1 cellular context compared by ENCODE assay signal in genomic region chr12:89351489-89352241, GRCh38.
A peak's percentile ranks its signal among the peaks of the same experiment; 100 is the strongest.
TF ChIP-seq lines count a peak whose summit lies in the region.

No MANE protein-coding gene starts in this region.

TF ChIP-seq in HepG2, 621 proteins besides CTCF, POLR2A, EP300 and RAD21 (continued from another document and continues in another):
- no peak for TF ChIP-seq FUBP1 (CRISPR knock-in tag; IDR thresholded peaks at IDR 0.05; ENCODE audit: borderline replicate concordance)
- no peak for TF ChIP-seq SIN3A (IDR thresholded peaks at IDR 0.05; ENCODE audit: borderline replicate concordance, low read depth, low read length)
- no peak for TF ChIP-seq TRIM22 (IDR thresholded peaks at IDR 0.05)
- TF ChIP-seq SNRNP70 (IDR thresholded peaks at IDR 0.05; ENCODE audit: low read depth, low read length), result no peak
- no peak for TF ChIP-seq ZBTB21 (CRISPR knock-in tag; IDR thresholded peaks at IDR 0.05)
- no peak for TF ChIP-seq SP140L (CRISPR knock-in tag; IDR thresholded peaks at IDR 0.05; ENCODE audit: borderline replicate concordance)
- peak; percentile 14 for TF ChIP-seq HNRNPLL (IDR thresholded peaks at IDR 0.05; ENCODE audit: low read depth, low read length, poor library complexity, severe bottlenecking)
- TF ChIP-seq MAZ (IDR thresholded peaks at IDR 0.05; ENCODE audit: borderline replicate concordance, low read depth, low read length), result no peak
- no peak for TF ChIP-seq MAZ (CRISPR knock-in tag; IDR thresholded peaks at IDR 0.05; ENCODE audit: low read depth)
- no peak for TF ChIP-seq PLRG1 (conservative IDR thresholded peaks at IDR 0.05)
- TF ChIP-seq CREB3 (CRISPR knock-in tag; IDR thresholded peaks at IDR 0.05), result no peak
- TF ChIP-seq KLF9 (CRISPR knock-in tag; IDR thresholded peaks at IDR 0.05; ENCODE audit: low read depth), result no peak
- TF ChIP-seq ZNF275 (CRISPR knock-in tag; IDR thresholded peaks at IDR 0.05; ENCODE audit: borderline replicate concordance), result no peak
- TF ChIP-seq ZNF280B (CRISPR knock-in tag; IDR thresholded peaks at IDR 0.05; ENCODE audit: borderline replicate concordance), result no peak
- TF ChIP-seq NONO (IDR thresholded peaks at IDR 0.05), result no peak
- TF ChIP-seq NONO (CRISPR knock-in tag; conservative IDR thresholded peaks at IDR 0.05), result no peak
- TF ChIP-seq ZMYM2 (CRISPR knock-in tag; IDR thresholded peaks at IDR 0.05), result no peak
- TF ChIP-seq TSC22D2 (CRISPR knock-in tag; IDR thresholded peaks at IDR 0.05; ENCODE audit: borderline replicate concordance), result no peak
- no peak for TF ChIP-seq MAX (IDR thresholded peaks at IDR 0.05)
- TF ChIP-seq BCL3 (CRISPR knock-in tag; IDR thresholded peaks at IDR 0.05), result no peak
- TF ChIP-seq KLF13 (CRISPR knock-in tag; IDR thresholded peaks at IDR 0.05), result no peak
- TF ChIP-seq ZMYM4 (CRISPR knock-in tag; IDR thresholded peaks at IDR 0.05), result peak; percentile 42; the same call in 1 of the 2 replicates
- TF ChIP-seq ELF1 (CRISPR knock-in tag; IDR thresholded peaks at IDR 0.05), result no peak; the same call in 1 of the 2 replicates
- TF ChIP-seq DMAP1 (CRISPR knock-in tag; IDR thresholded peaks at IDR 0.05), result no peak
- no peak for TF ChIP-seq ZBTB40 (IDR thresholded peaks at IDR 0.05)
- no peak; the same call in 1 of the 2 replicates for TF ChIP-seq ZBTB40 (CRISPR knock-in tag; IDR thresholded peaks at IDR 0.05)
- TF ChIP-seq NBN (conservative IDR thresholded peaks at IDR 0.05), result no peak
- TF ChIP-seq TOPORS (CRISPR knock-in tag; IDR thresholded peaks at IDR 0.05), result no peak
- TF ChIP-seq FOXO4 (CRISPR knock-in tag; conservative IDR thresholded peaks at IDR 0.05), result no peak
- no peak for TF ChIP-seq POLR2G (IDR thresholded peaks at IDR 0.05; ENCODE audit: low read depth, low read length)
- TF ChIP-seq XRCC5 (optimal IDR thresholded peaks at IDR 0.05; ENCODE audit: low read length), result no peak
- TF ChIP-seq CREM (IDR thresholded peaks at IDR 0.05), result no peak
- no peak for TF ChIP-seq CREM (CRISPR knock-in tag; IDR thresholded peaks at IDR 0.05)
- TF ChIP-seq IKZF5 (CRISPR knock-in tag; IDR thresholded peaks at IDR 0.05), result no peak
- 0 out of 2 replicates have a peak, but pooled peaks have one; percentile 47 for TF ChIP-seq ZNF790 (CRISPR knock-in tag; IDR thresholded peaks at IDR 0.05; ENCODE audit: borderline replicate concordance)
- TF ChIP-seq ZBTB44 (CRISPR knock-in tag; IDR thresholded peaks at IDR 0.05), result no peak
- TF ChIP-seq ZSCAN29 (CRISPR knock-in tag; conservative IDR thresholded peaks at IDR 0.05), result no peak
- no peak for TF ChIP-seq RBAK (CRISPR knock-in tag; IDR thresholded peaks at IDR 0.05)
- no peak for TF ChIP-seq ETV5 (CRISPR knock-in tag; IDR thresholded peaks at IDR 0.05; ENCODE audit: borderline replicate concordance)
- no peak for TF ChIP-seq ZFP82 (CRISPR knock-in tag; IDR thresholded peaks at IDR 0.05; ENCODE audit: borderline replicate concordance)
- TF ChIP-seq ZSCAN9 (CRISPR knock-in tag; IDR thresholded peaks at IDR 0.05; ENCODE audit: borderline replicate concordance), result no peak; the same call in 1 of the 2 replicates
